ENCODE assay signal across 2 cellular contexts in the genomic region with DNA sequence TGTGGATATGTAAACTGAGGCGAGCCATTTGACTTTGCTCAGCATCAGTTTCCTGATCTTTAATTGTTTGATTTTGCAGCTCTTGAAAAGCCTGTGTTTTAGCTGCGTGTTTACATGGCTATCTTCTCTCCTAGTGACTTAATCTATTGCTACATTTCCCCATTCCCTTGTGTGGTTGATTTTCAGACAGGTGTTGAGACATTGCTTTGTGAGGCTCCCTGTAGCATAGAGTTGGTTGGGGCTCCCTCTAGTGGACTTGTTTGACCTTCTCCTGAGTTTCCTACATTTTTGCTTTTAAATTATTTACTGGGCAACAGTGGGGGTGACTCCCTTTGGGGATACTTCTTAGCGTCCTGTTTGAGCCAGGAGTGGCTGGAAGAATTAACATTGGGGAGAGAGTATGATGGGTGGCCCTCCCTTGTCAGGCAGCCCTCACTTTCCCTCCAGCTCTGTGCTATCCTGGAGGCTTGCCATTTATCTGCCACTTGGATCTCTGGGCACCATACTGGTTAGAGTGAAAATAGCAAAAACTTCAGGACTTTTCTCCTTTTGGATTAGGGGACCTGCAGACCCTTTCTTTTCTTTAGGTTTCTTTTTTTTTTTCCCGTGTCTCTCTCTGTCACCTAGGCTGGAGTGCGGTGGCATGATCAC.
TF ChIP-seq lines count a peak whose summit lies in the region.

No MANE protein-coding gene starts in this region.

TF ChIP-seq in IMR-90, 13 proteins besides CTCF, POLR2A, EP300 and RAD21:
- peak; percentile 72 for TF ChIP-seq RCOR1 (IDR thresholded peaks at IDR 0.05; ENCODE audit: insufficient replicate concordance, low read length)
- no peak for TF ChIP-seq RFX5 (IDR thresholded peaks at IDR 0.05; ENCODE audit: low read depth, low read length)
- no peak for TF ChIP-seq MAZ (IDR thresholded peaks at IDR 0.05; ENCODE audit: borderline replicate concordance, low read depth, low read length)
- TF ChIP-seq CEBPB (IDR thresholded peaks at IDR 0.05; ENCODE audit: low read depth, low read length), result peak; percentile 93
- TF ChIP-seq USF2 (IDR thresholded peaks at IDR 0.05; ENCODE audit: low read depth, low read length), result no peak
- TF ChIP-seq CHD1 (IDR thresholded peaks at IDR 0.05; ENCODE audit: low read depth, low read length), result no peak; the same call in 1 of the 2 replicates
- peak; percentile 87 for TF ChIP-seq SMC3 (IDR thresholded peaks at IDR 0.05; ENCODE audit: low read depth, low read length)
- TF ChIP-seq NFE2L2 (IDR thresholded peaks at IDR 0.05; ENCODE audit: low read depth, low read length), result no peak

TF ChIP-seq in endothelial cell of umbilical vein, 7 proteins besides CTCF, POLR2A, EP300 and RAD21:
- TF ChIP-seq JUN (IDR thresholded peaks at IDR 0.05; ENCODE audit: borderline replicate concordance, insufficient read depth, insufficient read length, low read depth) (no peak), FOS (IDR thresholded peaks at IDR 0.05; ENCODE audit: borderline replicate concordance, insufficient read depth, low read length) (no peak), EZH2 (IDR thresholded peaks at IDR 0.05; ENCODE audit: borderline replicate concordance, low read depth, low read length, severe bottlenecking) (no peak), MYC (IDR thresholded peaks at IDR 0.05; ENCODE audit: low read depth, low read length) (no peak), GATA2 (IDR thresholded peaks at IDR 0.05; ENCODE audit: insufficient read depth, insufficient read length, low read depth, low read length) (no peak), POLR2AphosphoS5 (IDR thresholded peaks at IDR 0.05; ENCODE audit: insufficient read depth, low read depth, low read length) (no peak)
- TF ChIP-seq, protein P1, sequence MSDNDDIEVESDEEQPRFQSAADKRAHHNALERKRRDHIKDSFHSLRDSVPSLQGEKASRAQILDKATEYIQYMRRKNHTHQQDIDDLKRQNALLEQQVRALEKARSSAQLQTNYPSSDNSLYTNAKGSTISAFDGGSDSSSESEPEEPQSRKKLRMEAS (IDR thresholded peaks at IDR 0.05; ENCODE audit: insufficient read depth, insufficient read length), result no peak
